Comparison of ENCODE assay signal across 8 cellular contexts in the genomic region with DNA sequence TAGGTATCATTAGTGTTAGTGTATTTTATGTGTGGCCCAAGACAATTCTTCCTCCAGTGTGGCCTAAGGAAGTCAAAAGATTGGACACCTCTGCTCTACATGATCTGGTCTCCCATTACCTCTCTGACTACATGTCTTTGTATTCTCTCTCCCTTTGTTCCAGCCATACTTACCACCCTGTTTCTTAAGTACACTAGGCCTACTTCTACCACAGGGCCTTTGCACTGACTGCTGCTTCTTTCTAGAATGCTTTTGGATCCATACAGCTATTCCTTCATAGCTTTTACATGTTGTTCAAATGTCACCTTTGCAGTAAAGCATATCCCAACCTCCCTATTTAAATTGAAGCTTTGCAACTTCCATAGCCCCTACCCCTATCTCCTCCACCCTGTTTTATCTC.
"Had no signal": no experiment of that assay in that cellular context is flagged by ENCODE, and none has a peak within 500 bp of the region (broad histone marks: within the 10 kb centered on the region; RNA-seq: fewer than 3 reads in every experiment).

No MANE protein-coding gene starts in this region.

- ATAC-seq: GM12878 had no signal

- FAIRE-seq: G401.6, GM12878, GM12891, GM12892, GM18507, GM19239 had no signal

- H3K4me3 ChIP-seq: GM12878 had no signal

- DNase-seq: GDM1, GF-D8 had no signal
